Comparison of ENCODE assay signal across 27 cellular contexts in the genomic region with DNA sequence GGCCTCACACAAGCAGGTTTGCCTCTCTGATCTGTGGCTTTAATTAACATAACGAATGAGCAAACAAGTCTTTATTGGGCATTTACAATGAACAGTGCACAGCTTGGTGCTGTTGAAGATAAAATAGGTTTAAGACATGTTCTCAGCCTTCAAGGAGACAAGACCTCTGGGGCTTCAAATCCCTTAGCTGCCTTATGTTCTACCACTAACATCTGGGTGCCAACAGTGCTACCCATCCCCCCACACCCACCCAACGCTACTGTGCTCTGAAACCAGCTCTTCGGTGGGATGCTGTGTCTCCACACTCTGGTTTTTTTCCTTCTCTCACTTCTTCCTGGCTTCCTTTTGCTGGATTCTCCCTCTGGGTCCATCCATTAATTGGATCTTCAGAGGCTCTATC.
"Had no signal": no experiment of that assay in that cellular context is flagged by ENCODE, and none has a peak within 500 bp of the region (broad histone marks: within the 10 kb centered on the region; RNA-seq: fewer than 3 reads in every experiment).

No MANE protein-coding gene starts in this region.

- H3K27ac ChIP-seq: brain microvascular endothelial cell, heart right ventricle, left lung, lower lobe of right lung, thyroid gland, upper lobe of right lung had no signal

- H3K27me3 ChIP-seq: brain microvascular endothelial cell, heart right ventricle, left lung, thyroid gland, upper lobe of right lung had no signal

- H3K36me3 Mint-ChIP-seq: natural killer cell; stimulated activated effector memory CD8-positive, alpha-beta T cell treated with anti-CD3 and anti-CD28 coated beads, Interleukin-12 subunit alpha, Interleukin-12 subunit beta, amount 100 ng/mL, for 72 hours had no signal

- H3K4me3 Mint-ChIP-seq: activated CD4-positive, alpha-beta memory T cell treated with anti-CD3 and anti-CD28 coated beads, Interleukin-2, amount 10 ng/mL, durations not matched to agents 7 days and 5 days; activated CD4-positive, alpha-beta T cell treated with anti-CD3 and anti-CD28 coated beads, Interleukin-2, amount 10 ng/mL, durations not matched to agents 24 days and 14 days; activated T-cell treated with anti-CD3 and anti-CD28 coated beads, Interleukin-2, amount 50 U/mL, for 4 hours; activated T-helper 17 cell treated with anti-CD3 and anti-CD28 coated beads, Interleukin-2, amount 50 U/mL, for 72 hours; effector memory CD8-positive, alpha-beta T cell; natural killer cell; stimulated activated effector memory CD8-positive, alpha-beta T cell treated with anti-CD3 and anti-CD28 coated beads, Interleukin-12 subunit alpha, Interleukin-12 subunit beta, amount 100 ng/mL, for 72 hours; stimulated activated naive CD8-positive, alpha-beta T cell treated with anti-CD3 and anti-CD28 coated beads, Interleukin-15, amount 100 ng/mL, for 72 hours had no signal

- ATAC-seq: activated T-cell treated with anti-CD3 and anti-CD28 coated beads, Interleukin-2, amount 50 U/mL, for 4 hours; activated T-helper 17 cell treated with anti-CD3 and anti-CD28 coated beads, Interleukin-2, amount 50 U/mL, for 72 hours; effector memory CD8-positive, alpha-beta T cell; heart right ventricle; left lung; lower lobe of right lung; natural killer cell; right cardiac atrium; stimulated activated effector memory CD8-positive, alpha-beta T cell treated with anti-CD3 and anti-CD28 coated beads, Interleukin-12 subunit alpha, Interleukin-12 subunit beta, amount 100 ng/mL, for 72 hours; stimulated activated naive CD8-positive, alpha-beta T cell treated with anti-CD3 and anti-CD28 coated beads, Interleukin-15, amount 100 ng/mL, for 72 hours; upper lobe of right lung had no signal

- H3K27ac Mint-ChIP-seq: activated CD4-positive, alpha-beta memory T cell treated with anti-CD3 and anti-CD28 coated beads, Interleukin-2, amount 10 ng/mL, durations not matched to agents 7 days and 5 days; activated CD4-positive, alpha-beta T cell treated with anti-CD3 and anti-CD28 coated beads, Interleukin-2, amount 10 ng/mL, durations not matched to agents 24 days and 14 days; activated T-helper 17 cell treated with anti-CD3 and anti-CD28 coated beads, Interleukin-2, amount 50 U/mL, for 72 hours; natural killer cell; stimulated activated effector memory CD8-positive, alpha-beta T cell treated with anti-CD3 and anti-CD28 coated beads, Interleukin-12 subunit alpha, Interleukin-12 subunit beta, amount 100 ng/mL, for 72 hours; stimulated activated naive CD8-positive, alpha-beta T cell treated with anti-CD3 and anti-CD28 coated beads, Interleukin-15, amount 100 ng/mL, for 72 hours had no signal

- H3K4me3 ChIP-seq: heart right ventricle, left lung, lower lobe of right lung, thyroid gland, upper lobe of right lung had no signal

- DNase-seq: activated CD4-positive, alpha-beta memory T cell treated with anti-CD3 and anti-CD28 coated beads, Interleukin-2, amount 10 ng/mL, durations not matched to agents 7 days and 5 days; activated CD4-positive, alpha-beta T cell treated with anti-CD3 and anti-CD28 coated beads, Interleukin-2, amount 10 ng/mL, durations not matched to agents 24 days and 14 days; activated CD4-positive, CD25-positive, alpha-beta regulatory T cell treated with anti-CD3 and anti-CD28 coated beads, Interleukin-2, amount 50 U/mL, for 72 hours; activated gamma-delta T cell treated with Interleukin-2 at 50 U/mL for 16 hours; activated naive CD4-positive, alpha-beta T cell treated with anti-CD3 and anti-CD28 coated beads, Interleukin-2, amount 50 U/mL, for 16 hours; activated T-cell treated with anti-CD3 and anti-CD28 coated beads, Interleukin-2, amount 50 U/mL, for 4 hours; amniotic stem cell; brain microvascular endothelial cell; cortex of kidney; effector memory CD8-positive, alpha-beta T cell; foreskin fibroblast; heart right ventricle; kidney glomerular epithelial cell; left lung; lower lobe of right lung; mesenchymal stem cell; natural killer cell; right cardiac atrium; stimulated activated CD4-positive, alpha-beta T cell treated with anti-CD3 and anti-CD28 coated beads, Interleukin-12 subunit alpha, Interleukin-12 subunit beta, amount 100 ng/mL, for 4 hours; stimulated activated CD4-positive, alpha-beta T cell treated with anti-CD3 and anti-CD28 coated beads, Interleukin-4, amount 100 ng/mL, for 24 hours; stimulated activated naive CD8-positive, alpha-beta T cell treated with anti-CD3 and anti-CD28 coated beads, Interleukin-15, amount 100 ng/mL, for 72 hours; substantia nigra; T-helper 2 cell; thyroid gland; upper lobe of right lung had no signal

- H3K27me3 Mint-ChIP-seq: activated T-helper 17 cell treated with anti-CD3 and anti-CD28 coated beads, Interleukin-2, amount 50 U/mL, for 72 hours; effector memory CD8-positive, alpha-beta T cell; stimulated activated naive CD8-positive, alpha-beta T cell treated with anti-CD3 and anti-CD28 coated beads, Interleukin-15, amount 100 ng/mL, for 72 hours had no signal

- H3K9me3 ChIP-seq: heart right ventricle, left lung, lower lobe of right lung, thyroid gland, upper lobe of right lung had no signal

- H3K9me3 Mint-ChIP-seq: activated CD4-positive, alpha-beta memory T cell treated with anti-CD3 and anti-CD28 coated beads, Interleukin-2, amount 10 ng/mL, durations not matched to agents 7 days and 5 days; activated CD4-positive, alpha-beta T cell treated with anti-CD3 and anti-CD28 coated beads, Interleukin-2, amount 10 ng/mL, durations not matched to agents 24 days and 14 days; activated T-cell treated with anti-CD3 and anti-CD28 coated beads, Interleukin-2, amount 50 U/mL, for 4 hours; activated T-helper 17 cell treated with anti-CD3 and anti-CD28 coated beads, Interleukin-2, amount 50 U/mL, for 72 hours; effector memory CD8-positive, alpha-beta T cell; natural killer cell; stimulated activated effector memory CD8-positive, alpha-beta T cell treated with anti-CD3 and anti-CD28 coated beads, Interleukin-12 subunit alpha, Interleukin-12 subunit beta, amount 100 ng/mL, for 72 hours; stimulated activated naive CD8-positive, alpha-beta T cell treated with anti-CD3 and anti-CD28 coated beads, Interleukin-15, amount 100 ng/mL, for 72 hours had no signal

- H3K4me1 Mint-ChIP-seq: activated CD4-positive, alpha-beta memory T cell treated with anti-CD3 and anti-CD28 coated beads, Interleukin-2, amount 10 ng/mL, durations not matched to agents 7 days and 5 days; activated CD4-positive, alpha-beta T cell treated with anti-CD3 and anti-CD28 coated beads, Interleukin-2, amount 10 ng/mL, durations not matched to agents 24 days and 14 days; activated T-helper 17 cell treated with anti-CD3 and anti-CD28 coated beads, Interleukin-2, amount 50 U/mL, for 72 hours; natural killer cell; stimulated activated effector memory CD8-positive, alpha-beta T cell treated with anti-CD3 and anti-CD28 coated beads, Interleukin-12 subunit alpha, Interleukin-12 subunit beta, amount 100 ng/mL, for 72 hours; stimulated activated naive CD8-positive, alpha-beta T cell treated with anti-CD3 and anti-CD28 coated beads, Interleukin-15, amount 100 ng/mL, for 72 hours had no signal

- H3K36me3 ChIP-seq: brain microvascular endothelial cell, heart right ventricle, left lung, lower lobe of right lung, thyroid gland, upper lobe of right lung had no signal
